In genomic region chr15:89695198-89695597, GRCh38 we compare ENCODE assay signal across 28 cellular contexts. TPM values are rescaled to one million over a fixed set of nuclear protein-coding genes. Genes with fewer than 3 reads are reported as not detected.
DNase-seq lines count a peak whose midpoint lies in the region; ATAC-seq, FAIRE-seq and TF ChIP-seq lines count a peak whose summit lies in the region.
"Had no signal": no experiment of that assay in that cellular context is flagged by ENCODE, and none has a peak within 500 bp of the region (broad histone marks: within the 10 kb centered on the region; RNA-seq: fewer than 3 reads in every experiment).

No MANE protein-coding gene starts in this region.

- H3K27me3 ChIP-seq in DOHH2 (ENCODE audit: control insufficient read depth, low read length) (no peaks in the 10 kb centered on the region), K562 (ENCODE audit: control insufficient read depth in 2 of 2, insufficient read depth in 2 of 2, low read length in 2 of 2) (peaks cover 14 to 19% of the 10 kb centered on the region in 2 experiments; a peak in 4 of 5 replicates), liver (ENCODE audit: control insufficient read depth in 4 of 4, insufficient read depth in 4 of 4, low read length in 3 of 4) (no peaks in the 10 kb centered on the region), vagina (no peaks in the 10 kb centered on the region)
- H3K27me3 ChIP-seq: BLaER1 had no signal

- intact Hi-C loops in K562 (cut with micrococcal nuclease) (no loop called here), vagina (cut with DNase I) (no loop called here)

- no peak for TF ChIP-seq EP300 in K562 (IDR thresholded peaks at IDR 0.05; ENCODE audit: low read length)

- H2AFZ ChIP-seq in K562 (ENCODE audit: low read depth, low read length), result no peak overlapping the region

- peaks cover 2% of the 10 kb centered on the region for H3K36me3 Mint-ChIP-seq in IgD-negative memory B cell
- H3K36me3 Mint-ChIP-seq: CD14-positive monocyte; CD4-positive, CD25-positive, alpha-beta regulatory T cell had no signal

- TF ChIP-seq POLR2A in K562 (conservative IDR thresholded peaks at IDR 0.05) (no peak), vagina (IDR thresholded peaks at IDR 0.05) (no peak)

- peaks cover 29% of the 10 kb centered on the region for H3F3A ChIP-seq in DOHH2 (ENCODE audit: control insufficient read depth, insufficient read depth)

- no TSS peak for BruUV-seq in K562 (replicated peaks; lab: Mats Ljungman, UMichigan)

- peaks cover 35% of the 10 kb centered on the region for H3K4me1 ChIP-seq in DOHH2 (ENCODE audit: control insufficient read depth, low read length)
- peaks cover 0 to 7% of the 10 kb centered on the region in 2 experiments; a peak in 3 of 5 replicates for H3K4me1 ChIP-seq in K562 (replicated peaks in 1 of 2; ENCODE audit: control insufficient read depth in 2 of 2, insufficient read depth in 2 of 2, low read length in 2 of 2)
- H3K4me1 ChIP-seq in liver (ENCODE audit: control insufficient read depth in 4 of 4, insufficient read depth in 4 of 4, low read length in 3 of 4), result peaks cover 0 to 7% (median 4%) of the 10 kb centered on the region in 4 donors
- H3K4me1 ChIP-seq in vagina, result peaks cover 2% of the 10 kb centered on the region
- H3K4me1 ChIP-seq: BE2C, BLaER1 had no signal

- peaks cover 0 to 3% (median 3%) of the 10 kb centered on the region in 3 donors for H3K9me3 Mint-ChIP-seq in IgD-negative memory B cell
- H3K9me3 Mint-ChIP-seq: CD4-positive, CD25-positive, alpha-beta regulatory T cell; CD8-positive, alpha-beta memory T cell had no signal

- H4K20me1 ChIP-seq in DOHH2 (ENCODE audit: control insufficient read depth, insufficient read depth, low read depth, low read length) (no peaks in the 10 kb centered on the region), K562 (replicated peaks; ENCODE audit: control insufficient read depth, insufficient read depth, low read length) (no peaks in the 10 kb centered on the region)
- H4K20me1 ChIP-seq: BLaER1 had no signal

- peak overlapping the region in 3 of 4 donors; percentile 4 to 43 (median 23) for H3K4me3 Mint-ChIP-seq in IgD-negative memory B cell
- H3K4me3 Mint-ChIP-seq: CD14-positive monocyte; CD4-positive, alpha-beta memory T cell had no signal

- no peak overlapping the region for H3K27ac Mint-ChIP-seq in IgD-negative memory B cell
- H3K27ac Mint-ChIP-seq: CD14-positive monocyte; CD4-positive, alpha-beta memory T cell; CD8-positive, alpha-beta memory T cell had no signal

- no peaks in the 10 kb centered on the region for H3K9me2 ChIP-seq in DOHH2 (replicated peaks; ENCODE audit: control insufficient read depth, low read length)

- POLR2A ChIA-PET in K562 (lab: Yijun Ruan, JAX), result interaction anchor here (0.6 kb wide), 1 partner anchor 1744 kb away, joined by 3 read pairs; no protein-coding TSS in a partner anchor

- H3K27ac ChIP-seq in DOHH2 (ENCODE audit: low read depth, low read length) (0 out of 2 replicates have a peak overlapping the region, but pooled peaks have one; percentile 45), K562 (ENCODE audit: extremely low read depth, low read depth, low read length) (no peak overlapping the region), liver (ENCODE audit: low read depth in 1 of 2, low read length in 2 of 2) (no peak overlapping the region), vagina (no peak overlapping the region)
- H3K27ac ChIP-seq: BLaER1 had no signal

- DNase-seq in K562 (ENCODE audit: extremely low read depth in 1 of 4, low spot score in 3 of 4), result no peak
- no peak for DNase-seq in vagina (ENCODE audit: extremely low spot score in 2 of 2)
- no peak for DNase-seq in OCI-M2 (lab: John Stamatoyannopoulos, UW; ENCODE audit: unreplicated experiment)
- DNase-seq: 8988T; ACHN; BE2C; C1 segment of cervical spinal cord; CD4-positive, alpha-beta memory T cell; CD4-positive, CD25-positive, alpha-beta regulatory T cell; CD8-positive, alpha-beta memory T cell; COR-L47; DMS 273 treated with DMSO at 0.1 percent for 48 hours; DMS153; DMS53; DMS79; DND-41; GF-D8 had no signal

- in situ Hi-C loops in K562 (cut with MboI), result no loop called here

- H3K79me2 ChIP-seq in DOHH2 (ENCODE audit: control insufficient read depth, low read length), result no peaks in the 10 kb centered on the region
- H3K79me2 ChIP-seq in K562 (ENCODE audit: control insufficient read depth, insufficient read depth, low read length), result no peaks in the 10 kb centered on the region

- CTCF ChIA-PET in K562 (lab: Yijun Ruan, JAX; ENCODE audit: low intra/inter-chr PET ratio), result no interaction called here

- TF ChIP-seq CTCF in DOHH2 (IDR thresholded peaks at IDR 0.05; ENCODE audit: low read depth, low read length, poor library complexity, severe bottlenecking) (no peak), K562 (IDR thresholded peaks at IDR 0.05 in 2 of 3, conservative IDR thresholded peaks at IDR 0.05 in 1 of 3; ENCODE audit: insufficient read depth in 2 of 3, low read depth in 1 of 3, low read length in 3 of 3) (no peak), liver (IDR thresholded peaks at IDR 0.05; ENCODE audit: low read depth, low read length, missing input control) (no peak), vagina (IDR thresholded peaks at IDR 0.05) (no peak)

- no peak for TF ChIP-seq RAD21 in K562 (CRISPR knock-in tag; conservative IDR thresholded peaks at IDR 0.05 in 1 of 2, IDR thresholded peaks at IDR 0.05 in 1 of 2)
- no peak for TF ChIP-seq RAD21 in liver (IDR thresholded peaks at IDR 0.05)

- H3K36me3 ChIP-seq in DOHH2 (ENCODE audit: control insufficient read depth, low read length) (no peaks in the 10 kb centered on the region), K562 (ENCODE audit: control insufficient read depth, insufficient read depth, low read length) (no peaks in the 10 kb centered on the region), liver (ENCODE audit: control insufficient read depth in 4 of 4, insufficient read depth in 3 of 4, low read depth in 1 of 4, low read length in 3 of 4) (no peaks in the 10 kb centered on the region), vagina (no peaks in the 10 kb centered on the region)
- H3K36me3 ChIP-seq: BE2C, BLaER1 had no signal

- no peak for FAIRE-seq in K562 (lab: Jason Lieb, UNC)
- FAIRE-seq: A204.1, G401.6, GM12891, GM18507 had no signal

- H3K4me3 ChIP-seq in DOHH2 (ENCODE audit: low read length) (peak overlapping the region; percentile 36; the same call in 1 of the 2 replicates), K562 (no peak overlapping the region), liver (ENCODE audit: low read depth in 1 of 3, low read length in 3 of 3) (no peak overlapping the region), vagina (no peak overlapping the region)
- H3K4me3 ChIP-seq: BLaER1 had no signal

- H3K4me1 Mint-ChIP-seq in IgD-negative memory B cell, result peaks cover 5 to 6% (median 6%) of the 10 kb centered on the region in 3 donors

- peaks cover 2% of the 10 kb centered on the region for H3K27me3 Mint-ChIP-seq in IgD-negative memory B cell

- H3K9me1 ChIP-seq in K562 (ENCODE audit: control insufficient read depth, insufficient read depth, low read length), result no peaks in the 10 kb centered on the region

- H3K9me3 ChIP-seq in DOHH2 (ENCODE audit: control insufficient read depth, insufficient read depth, low read length), result no peaks in the 10 kb centered on the region
- no peaks in the 10 kb centered on the region for H3K9me3 ChIP-seq in K562 (replicated peaks; ENCODE audit: control insufficient read depth, insufficient read depth, low read depth, low read length)
- H3K9me3 ChIP-seq in liver (ENCODE audit: control insufficient read depth in 4 of 4, low read length in 3 of 4), result no peaks in the 10 kb centered on the region
- no peaks in the 10 kb centered on the region for H3K9me3 ChIP-seq in vagina
- H3K9me3 ChIP-seq: BE2C had no signal

- 0% methylated on average over 1 of the region's 1 CpG for WGBS in K562 (ENCODE audit: insufficient coverage, low coverage, missing lambda C conversion rate)
- WGBS in liver, result 79% methylated on average over 1 of the region's 1 CpG

- H3K4me2 ChIP-seq in DOHH2 (ENCODE audit: low read length) (peak overlapping the region; percentile 49), K562 (ENCODE audit: insufficient read depth, low read length) (no peak overlapping the region)
- H3K4me2 ChIP-seq: BLaER1 had no signal

- ATAC-seq in K562 (no peak), HG02981 (IDR thresholded peaks at IDR 0.05; ENCODE audit: unreplicated experiment) (no peak)

- H3K9ac ChIP-seq in K562 (ENCODE audit: insufficient read depth in 1 of 2, low read depth in 2 of 2, low read length in 2 of 2) (no peak overlapping the region), liver (ENCODE audit: low read depth in 1 of 2, low read length in 2 of 2) (no peak overlapping the region)
- H3K9ac ChIP-seq: BLaER1 had no signal

RNA-seq across cellular contexts. Expression of gene WDR93, which starts 4.6 kb away (rescaled TPM):
- polyA plus RNA-seq in IgD-negative memory B cell (not detected), K562 (2011; rRNA removed) (not detected in 2 replicates), K562 (2014; fragmentation: Illumina TruSeq; extraction: Trizol) (not detected in 2 replicates), K562 (2014; fragmentation: Nextera tagmentation; extraction: Ambion mirVana) (not detected), K562 (2014; rRNA removed) (not detected in 2 replicates), liver (under 1 TPM in 1 of 2 donors, not detected in 1; 0.08 TPM)
- total RNA-seq in K562 (2011; cell fraction: chromatin; rRNA removed; ENCODE audit: low replicate concordance), result not detected in 2 replicates
- total RNA-seq in K562 (2011; cell fraction: nucleolus; rRNA removed), result not detected in 2 replicates
- total RNA-seq in K562 (2011; cell fraction: nucleoplasm; rRNA removed), result not detected in 2 replicates
- total RNA-seq in K562 (2014; rRNA removed) (not detected in 2 replicates), K562 (2014; rRNA removed; fragmentation: Illumina TruSeq; extraction: Trizol) (not detected in 2 replicates), K562 (2015; rRNA removed; fragmentation: Illumina TruSeq; extraction: Trizol) (not detected in 2 replicates), K562 (2021) (not detected in 2 replicates), liver (under 1 TPM in 1 of 2 donors, not detected in 1; 0.08 TPM), vagina (not detected)
- polyA plus RNA-seq in K562 (2011; cell fraction: cytosol; rRNA removed), result not detected in 2 replicates
- not detected in 2 replicates for polyA plus RNA-seq in K562 (2011; cell fraction: nucleus; rRNA removed)
- polyA plus RNA-seq in K562 (2012), result not detected in 2 replicates
- not detected in 2 replicates for polyA minus RNA-seq in K562 (2011; rRNA and poly(A)+ RNA removed)
- polyA minus RNA-seq in K562 (2011; cell fraction: cytosol; rRNA and poly(A)+ RNA removed), result not detected in 2 replicates
- not detected in 2 replicates for polyA minus RNA-seq in K562 (2011; cell fraction: nucleus; rRNA and poly(A)+ RNA removed)
- total RNA-seq: A673; CD4-positive, alpha-beta memory T cell; CD4-positive, CD25-positive, alpha-beta regulatory T cell; CD8-positive, alpha-beta memory T cell had no signal
- polyA plus RNA-seq: CD14-positive monocyte; CD4-positive, alpha-beta memory T cell; CD4-positive, CD25-positive, alpha-beta regulatory T cell had no signal

RNA-seq across cellular contexts. Expression of gene PEX11A, which starts 4.6 kb away (rescaled TPM):
- polyA plus RNA-seq in IgD-negative memory B cell, result 1.3 TPM
- not detected in 2 replicates for total RNA-seq in K562 (2011; cell fraction: chromatin; rRNA removed; ENCODE audit: low replicate concordance)
- total RNA-seq in K562 (2011; cell fraction: nucleolus; rRNA removed), result not detected in 2 replicates
- total RNA-seq in K562 (2011; cell fraction: nucleoplasm; rRNA removed), result not detected in 2 replicates
- total RNA-seq in K562 (2014; rRNA removed), result not detected in 2 replicates
- total RNA-seq in K562 (2014; rRNA removed; fragmentation: Illumina TruSeq; extraction: Trizol), result not detected in 2 replicates
- total RNA-seq in K562 (2015; rRNA removed; fragmentation: Illumina TruSeq; extraction: Trizol), result not detected in 2 replicates
- total RNA-seq in K562 (2021), result not detected in 2 replicates
- not detected in 2 replicates for polyA plus RNA-seq in K562 (2011; rRNA removed)
- not detected in 2 replicates for polyA plus RNA-seq in K562 (2011; cell fraction: cytosol; rRNA removed)
- polyA plus RNA-seq in K562 (2011; cell fraction: nucleus; rRNA removed), result not detected in 2 replicates
- 0.04 TPM in 1 of 2 replicates, not detected in the other for polyA plus RNA-seq in K562 (2012)
- polyA plus RNA-seq in K562 (2014; fragmentation: Illumina TruSeq; extraction: Trizol), result not detected in 2 replicates
- polyA plus RNA-seq in K562 (2014; fragmentation: Nextera tagmentation; extraction: Ambion mirVana), result not detected
- not detected in 2 replicates for polyA plus RNA-seq in K562 (2014; rRNA removed)
- polyA minus RNA-seq in K562 (2011; rRNA and poly(A)+ RNA removed), result not detected in 2 replicates
- polyA minus RNA-seq in K562 (2011; cell fraction: cytosol; rRNA and poly(A)+ RNA removed), result not detected in 2 replicates
- not detected in 2 replicates for polyA minus RNA-seq in K562 (2011; cell fraction: nucleus; rRNA and poly(A)+ RNA removed)
- 10 to 100 TPM in 1 of 2 donors, 1 to 10 TPM in 1; 6.6 to 47.9 TPM for total RNA-seq in liver
- 10 to 100 TPM; 17.3 to 31.3 TPM for polyA plus RNA-seq in liver
- 4.7 TPM for total RNA-seq in vagina

RNA-seq across cellular contexts. Expression of gene PLIN1, which starts 16.0 kb away (rescaled TPM):
- polyA plus RNA-seq in IgD-negative memory B cell (not detected), K562 (2011; rRNA removed) (not detected in 2 replicates), K562 (2014; fragmentation: Illumina TruSeq; extraction: Trizol) (not detected in 2 replicates), K562 (2014; fragmentation: Nextera tagmentation; extraction: Ambion mirVana) (not detected), K562 (2014; rRNA removed) (not detected in 2 replicates), liver (10 to 100 TPM; 10.2 to 15.8 TPM)
- not detected in 2 replicates for total RNA-seq in K562 (2011; cell fraction: chromatin; rRNA removed; ENCODE audit: low replicate concordance)
- not detected in 2 replicates for total RNA-seq in K562 (2011; cell fraction: nucleolus; rRNA removed)
- total RNA-seq in K562 (2011; cell fraction: nucleoplasm; rRNA removed), result not detected in 2 replicates
- total RNA-seq in K562 (2014; rRNA removed) (not detected in 2 replicates), K562 (2014; rRNA removed; fragmentation: Illumina TruSeq; extraction: Trizol) (not detected in 2 replicates), K562 (2015; rRNA removed; fragmentation: Illumina TruSeq; extraction: Trizol) (not detected in 2 replicates), K562 (2021) (not detected in 2 replicates), liver (10 to 100 TPM; 10.8 to 46.0 TPM), vagina (53.3 TPM)
- polyA plus RNA-seq in K562 (2011; cell fraction: cytosol; rRNA removed), result not detected in 2 replicates
- not detected in 2 replicates for polyA plus RNA-seq in K562 (2011; cell fraction: nucleus; rRNA removed)
- polyA plus RNA-seq in K562 (2012), result not detected in 2 replicates
- not detected in 2 replicates for polyA minus RNA-seq in K562 (2011; rRNA and poly(A)+ RNA removed)
- polyA minus RNA-seq in K562 (2011; cell fraction: cytosol; rRNA and poly(A)+ RNA removed), result not detected in 2 replicates
- not detected in 2 replicates for polyA minus RNA-seq in K562 (2011; cell fraction: nucleus; rRNA and poly(A)+ RNA removed)
- total RNA-seq: CD4-positive, CD25-positive, alpha-beta regulatory T cell had no signal
- polyA plus RNA-seq: CD14-positive monocyte; CD4-positive, CD25-positive, alpha-beta regulatory T cell; CD8-positive, alpha-beta memory T cell had no signal

RNA-seq across cellular contexts. Expression of gene KIF7, which starts 39.9 kb away (rescaled TPM):
- polyA plus RNA-seq in IgD-negative memory B cell, result not detected
- 4.9 and 14.4 TPM in 2 replicates for total RNA-seq in K562 (2011; cell fraction: chromatin; rRNA removed; ENCODE audit: low replicate concordance)
- 4.2 and 7.3 TPM in 2 replicates for total RNA-seq in K562 (2011; cell fraction: nucleolus; rRNA removed)
- total RNA-seq in K562 (2011; cell fraction: nucleoplasm; rRNA removed), result 2.7 and 3.1 TPM in 2 replicates
- 1.6 and 2.0 TPM in 2 replicates for total RNA-seq in K562 (2014; rRNA removed)
- total RNA-seq in K562 (2014; rRNA removed; fragmentation: Illumina TruSeq; extraction: Trizol), result 0.15 and 0.35 TPM in 2 replicates
- 0.58 and 0.64 TPM in 2 replicates for total RNA-seq in K562 (2015; rRNA removed; fragmentation: Illumina TruSeq; extraction: Trizol)
- 1.7 and 1.8 TPM in 2 replicates for total RNA-seq in K562 (2021)
- 1.3 and 1.7 TPM in 2 replicates for polyA plus RNA-seq in K562 (2011; rRNA removed)
- 1.1 and 2.7 TPM in 2 replicates for polyA plus RNA-seq in K562 (2011; cell fraction: cytosol; rRNA removed)
- 4.3 and 6.8 TPM in 2 replicates for polyA plus RNA-seq in K562 (2011; cell fraction: nucleus; rRNA removed)
- polyA plus RNA-seq in K562 (2012), result 0.96 and 1.1 TPM in 2 replicates
- 0.49 and 0.69 TPM in 2 replicates for polyA plus RNA-seq in K562 (2014; fragmentation: Illumina TruSeq; extraction: Trizol)
- under 1 TPM; 0.04 to 0.06 TPM for polyA plus RNA-seq in K562 (2014; fragmentation: Nextera tagmentation; extraction: Ambion mirVana)
- 1.9 and 3.1 TPM in 2 replicates for polyA plus RNA-seq in K562 (2014; rRNA removed)
- 0.45 and 1.2 TPM in 2 replicates for polyA minus RNA-seq in K562 (2011; rRNA and poly(A)+ RNA removed)
- 0.82 and 1.5 TPM in 2 replicates for polyA minus RNA-seq in K562 (2011; cell fraction: cytosol; rRNA and poly(A)+ RNA removed)
- 1.2 and 2.8 TPM in 2 replicates for polyA minus RNA-seq in K562 (2011; cell fraction: nucleus; rRNA and poly(A)+ RNA removed)
- total RNA-seq in liver, result 1 to 10 TPM; 1.0 to 1.3 TPM
- polyA plus RNA-seq in liver, result under 1 TPM; 0.04 to 0.44 TPM
- 7.9 TPM for total RNA-seq in vagina
- total RNA-seq: CD4-positive, alpha-beta memory T cell had no signal
- polyA plus RNA-seq: CD14-positive monocyte; CD4-positive, alpha-beta memory T cell; CD4-positive, CD25-positive, alpha-beta regulatory T cell; CD8-positive, alpha-beta memory T cell had no signal

RNA-seq across cellular contexts. Expression of gene MESP1, which starts 55.9 kb away (rescaled TPM):
- polyA plus RNA-seq in IgD-negative memory B cell, result 1.8 TPM
- 0.44 and 0.67 TPM in 2 replicates for total RNA-seq in K562 (2011; cell fraction: chromatin; rRNA removed; ENCODE audit: low replicate concordance)
- 1.0 and 1.2 TPM in 2 replicates for total RNA-seq in K562 (2011; cell fraction: nucleolus; rRNA removed)
- total RNA-seq in K562 (2011; cell fraction: nucleoplasm; rRNA removed), result 0.44 and 0.46 TPM in 2 replicates
- 0.36 and 1.0 TPM in 2 replicates for total RNA-seq in K562 (2014; rRNA removed)
- total RNA-seq in K562 (2014; rRNA removed; fragmentation: Illumina TruSeq; extraction: Trizol), result not detected in 2 replicates
- total RNA-seq in K562 (2015; rRNA removed; fragmentation: Illumina TruSeq; extraction: Trizol), result 0.14 and 0.49 TPM in 2 replicates
- total RNA-seq in K562 (2021), result 1.1 and 1.6 TPM in 2 replicates
- 0.14 and 0.29 TPM in 2 replicates for polyA plus RNA-seq in K562 (2011; rRNA removed)
- polyA plus RNA-seq in K562 (2011; cell fraction: cytosol; rRNA removed), result 0.12 and 0.75 TPM in 2 replicates
- 0.11 and 0.44 TPM in 2 replicates for polyA plus RNA-seq in K562 (2011; cell fraction: nucleus; rRNA removed)
- 0.68 and 1.4 TPM in 2 replicates for polyA plus RNA-seq in K562 (2012)
- polyA plus RNA-seq in K562 (2014; fragmentation: Illumina TruSeq; extraction: Trizol), result not detected in 2 replicates
- not detected for polyA plus RNA-seq in K562 (2014; fragmentation: Nextera tagmentation; extraction: Ambion mirVana)
- 0.52 and 0.78 TPM in 2 replicates for polyA plus RNA-seq in K562 (2014; rRNA removed)
- 0.07 and 0.15 TPM in 2 replicates for polyA minus RNA-seq in K562 (2011; rRNA and poly(A)+ RNA removed)
- 2.5 TPM in 1 of 2 replicates, not detected in the other for polyA minus RNA-seq in K562 (2011; cell fraction: cytosol; rRNA and poly(A)+ RNA removed)
- polyA minus RNA-seq in K562 (2011; cell fraction: nucleus; rRNA and poly(A)+ RNA removed), result 0.33 and 0.54 TPM in 2 replicates
- under 1 TPM; 0.14 to 0.50 TPM for total RNA-seq in liver
- 1 to 10 TPM; 1.2 to 1.8 TPM for polyA plus RNA-seq in liver
- 2.7 TPM for total RNA-seq in vagina

Comparison
In these comparisons a context has a peak if more than half of its experiments do, and no peak if none do; other contexts are left out.
1. RNA of gene PLIN1, which starts 16.0 kb away (total RNA-seq): 53.3 TPM in vagina (single experiment) and 10.8 to 46.0 TPM in liver; not detected in K562; every median in the first group is over 10 times any median in the second.